9 cellular contexts compared by ENCODE assay signal in the genomic region with DNA sequence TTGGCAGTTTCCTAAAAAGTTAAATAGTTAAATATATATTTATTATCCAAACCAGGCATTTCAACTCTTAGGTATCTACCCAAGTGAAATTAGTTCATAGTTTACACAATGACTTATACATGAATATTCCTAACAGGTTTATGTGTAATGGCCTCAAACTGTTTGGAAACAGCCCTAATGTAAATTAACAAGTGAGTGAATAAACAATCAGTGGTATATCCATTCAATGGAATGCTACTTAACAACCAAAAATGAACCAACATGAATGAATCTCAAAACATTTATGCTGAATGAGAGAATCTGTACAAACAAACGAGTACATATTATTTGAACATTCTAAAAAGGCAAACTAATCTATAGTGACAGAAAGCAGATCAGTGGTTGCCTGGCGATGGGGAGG. TPM values are rescaled to one million over a fixed set of nuclear protein-coding genes. Genes with fewer than 3 reads are reported as not detected.
"Had no signal": no experiment of that assay in that cellular context is flagged by ENCODE, and none has a peak within 500 bp of the region (broad histone marks: within the 10 kb centered on the region; RNA-seq: fewer than 3 reads in every experiment).

No MANE protein-coding gene starts in this region.

- H3K4me1 Mint-ChIP-seq: IgD-negative memory B cell had no signal

- ATAC-seq: HCT116, HepG2 had no signal

- H2AFZ ChIP-seq: GM23248 had no signal

- DNase-seq: GM23248, GOT3, H7, KBM-7 had no signal

- H3K9ac ChIP-seq: GM23248 had no signal

- H3K9me3 ChIP-seq: HAP-1 had no signal

- H3K4me3 ChIP-seq: GM23248, HAP-1 had no signal

- H3K9me3 Mint-ChIP-seq: IgD-negative memory B cell had no signal

- H3K27ac ChIP-seq: GM23248, HL-60 had no signal

- H3K4me3 Mint-ChIP-seq: IgD-negative memory B cell had no signal

- H3K27me3 Mint-ChIP-seq: IgD-negative memory B cell had no signal

- H3K36me3 ChIP-seq: HAP-1 had no signal

- H3K36me3 Mint-ChIP-seq: IgD-negative memory B cell had no signal

RNA-seq across cellular contexts. Expression of gene PRTG, which starts 33.5 kb away (rescaled TPM):
- polyA plus RNA-seq: GM23248, IgD-negative memory B cell had no signal
